In the genomic region with DNA sequence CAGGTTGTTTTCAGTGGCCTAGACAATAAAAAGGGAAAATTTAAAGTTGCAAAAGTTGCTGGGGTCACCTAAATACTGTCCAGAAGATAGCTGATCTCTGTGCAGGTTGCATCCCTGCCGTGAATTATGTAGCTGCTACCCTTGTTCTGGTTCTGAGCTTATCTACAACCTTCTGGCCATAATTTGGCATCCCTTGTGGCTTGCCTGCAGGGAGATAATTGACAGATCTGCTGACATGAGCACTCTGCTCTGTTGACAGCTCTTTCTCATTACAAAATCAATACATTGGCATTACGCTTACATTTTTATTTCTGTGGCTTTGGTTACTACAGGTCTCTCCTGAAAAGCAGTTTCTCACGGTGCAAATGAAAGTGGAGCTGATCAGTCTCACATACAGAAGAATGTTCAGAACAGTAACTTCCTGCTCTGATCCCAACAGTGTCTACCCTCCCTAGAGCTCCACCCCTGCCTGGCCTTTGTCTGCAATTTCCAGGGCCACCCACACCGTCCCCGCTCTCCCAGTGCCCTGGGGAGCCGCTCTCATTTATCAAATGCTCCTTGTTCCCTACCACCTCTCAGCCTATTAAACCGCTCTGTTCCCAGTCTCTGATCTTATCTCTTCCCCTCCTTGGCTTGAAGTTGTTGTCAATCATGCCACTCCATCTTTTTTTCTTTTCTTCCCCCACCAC, we compare ENCODE assay signal across 11 cellular contexts. TPM values are rescaled to one million over a fixed set of nuclear protein-coding genes. Genes with fewer than 3 reads are reported as not detected.
DNase-seq lines count a peak whose midpoint lies in the region; ATAC-seq and TF ChIP-seq lines count a peak whose summit lies in the region.
"Had no signal": no experiment of that assay in that cellular context is flagged by ENCODE, and none has a peak within 500 bp of the region (broad histone marks: within the 10 kb centered on the region; RNA-seq: fewer than 3 reads in every experiment).

No MANE protein-coding gene starts in this region.

- POLR2A ChIA-PET in HEK293 (lab: Yijun Ruan, JAX) = interaction anchor here (0.6 to 1.5 kb wide), 3 partner anchors 29 to 915 kb away, joined by 3 to 6 read pairs (median 4); no protein-coding TSS in a partner anchor
- POLR2A ChIA-PET in CD4-positive, alpha-beta memory T cell (lab: Charles Lee; ENCODE audit: partially characterized antibody) = no interaction called here

- CTCF ChIA-PET in HEK293 (lab: Yijun Ruan, JAX) = interaction anchor here (0.5 to 1.7 kb wide), 5 partner anchors 81 to 861 kb away, joined by 3 to 7 read pairs (median 3); no protein-coding TSS in a partner anchor
- CTCF ChIA-PET in CD4-positive, alpha-beta memory T cell (lab: Charles Lee; ENCODE audit: partially characterized antibody) = interaction anchor here (1.1 kb wide), 1 partner anchor 10 kb away, joined by 5 read pairs; no protein-coding TSS in a partner anchor

- intact Hi-C loops in prostate gland (cut with DNase I) (loop anchor here (5.0 kb wide), 1 partner anchor 426 kb away; no protein-coding TSS in a partner anchor), sigmoid colon (cut with DNase I) (no loop called here)
- intact Hi-C loops in CD4-positive, alpha-beta memory T cell (cut with micrococcal nuclease) = no loop called here

- peaks cover 0 to 2% of the 10 kb centered on the region in 2 donors for H3K36me3 Mint-ChIP-seq in CD4-positive, alpha-beta memory T cell

- H3K27ac ChIP-seq in HEK293 (ENCODE audit: extremely low read depth, low read depth, low read length) (no peak overlapping the region; the same call in 1 of the 2 replicates), right atrium auricular region (peak overlapping the region; percentile 59 to 67), prostate gland (no peak overlapping the region), sigmoid colon (no peak overlapping the region)
- H3K27ac ChIP-seq in CD4-positive, alpha-beta memory T cell (ENCODE audit: low read depth, low read length) = no peak overlapping the region
- H3K27ac ChIP-seq: WERI-Rb-1 had no signal

- no peak for ATAC-seq in HG03045 (IDR thresholded peaks at IDR 0.05; ENCODE audit: unreplicated experiment)
- ATAC-seq in GM19035 (IDR thresholded peaks at IDR 0.05; ENCODE audit: unreplicated experiment) = no peak

- H3K9me3 Mint-ChIP-seq in CD4-positive, alpha-beta memory T cell = peaks cover 0 to 15% (median 11%) of the 10 kb centered on the region in 8 donors

- no peak overlapping the region for H3K4me3 Mint-ChIP-seq in CD4-positive, alpha-beta memory T cell
- H3K4me3 Mint-ChIP-seq: CD4-positive, alpha-beta T cell had no signal

- H3K27ac Mint-ChIP-seq in CD4-positive, alpha-beta memory T cell = no peak overlapping the region
- H3K27ac Mint-ChIP-seq: CD4-positive, alpha-beta T cell had no signal

- H3K27me3 Mint-ChIP-seq in CD4-positive, alpha-beta memory T cell = peaks cover 2 to 11% of the 10 kb centered on the region in 2 donors

- H3K4me1 ChIP-seq in HEK293 (ENCODE audit: control insufficient read depth, insufficient read depth, low read length) (peaks cover 12% of the 10 kb centered on the region), right atrium auricular region (peaks cover 0 to 12% of the 10 kb centered on the region in 2 donors), prostate gland (replicated peaks) (no peaks in the 10 kb centered on the region), sigmoid colon (no peaks in the 10 kb centered on the region)
- H3K4me1 ChIP-seq in CD4-positive, alpha-beta memory T cell (ENCODE audit: insufficient read depth, low read length) = peaks cover 14% of the 10 kb centered on the region

- TF ChIP-seq CTCF in HEK293 (tag by site-specific recombination; IDR thresholded peaks at IDR 0.05) (no peak), right atrium auricular region (IDR thresholded peaks at IDR 0.05) (no peak), prostate gland (IDR thresholded peaks at IDR 0.05) (no peak), sigmoid colon (IDR thresholded peaks at IDR 0.05) (no peak)

- 24% methylated on average over 7 of the region's 7 CpGs for WGBS in prostate gland
- 57 to 61% methylated on average over 7 of the region's 7 CpGs for WGBS in sigmoid colon, 2 donors

- no peak overlapping the region for H3K4me3 ChIP-seq in HEK293 (ENCODE audit: low read depth, low read length)
- peak overlapping the region in 1 of 2 donors; percentile 19 for H3K4me3 ChIP-seq in right atrium auricular region
- H3K4me3 ChIP-seq in prostate gland = no peak overlapping the region
- H3K4me3 ChIP-seq in CD4-positive, alpha-beta memory T cell (ENCODE audit: low read length in 2 of 2) = no peak overlapping the region
- no peak overlapping the region for H3K4me3 ChIP-seq in sigmoid colon

- no peak for TF ChIP-seq EP300 in sigmoid colon (IDR thresholded peaks at IDR 0.05)

- H3K9me3 ChIP-seq in HEK293 (ENCODE audit: control insufficient read depth, insufficient read depth, low read depth, low read length) (no peaks in the 10 kb centered on the region), right atrium auricular region (peaks cover 0 to 5% of the 10 kb centered on the region in 2 donors), prostate gland (no peaks in the 10 kb centered on the region), sigmoid colon (peaks cover 0 to under 1% (median 0%) of the 10 kb centered on the region in 4 donors)
- peaks cover 0 to 5% of the 10 kb centered on the region in 2 donors for H3K9me3 ChIP-seq in CD4-positive, alpha-beta memory T cell (ENCODE audit: control insufficient read depth in 1 of 2, low read length in 2 of 2)

- DNase-seq in SW480 (ENCODE audit: low spot score) (peak; percentile 5), right atrium auricular region (ENCODE audit: low spot score) (no peak), prostate gland (ENCODE audit: low spot score) (peak; percentile 61), sigmoid colon (no peak)
- no peak for DNase-seq in CD4-positive, alpha-beta memory T cell
- DNase-seq: CD4-positive, alpha-beta T cell; stimulated activated CD4-positive, alpha-beta T cell treated with anti-CD3 and anti-CD28 coated beads, Interleukin-4, amount 100 ng/mL, for 24 hours; WERI-Rb-1 had no signal

- H3K27me3 ChIP-seq in right atrium auricular region (no peaks in the 10 kb centered on the region), prostate gland (replicated peaks; ENCODE audit: insufficient read depth) (peaks cover 2% of the 10 kb centered on the region), sigmoid colon (no peaks in the 10 kb centered on the region)
- H3K27me3 ChIP-seq in CD4-positive, alpha-beta memory T cell (ENCODE audit: insufficient read depth, low read length) = no peaks in the 10 kb centered on the region

- H3K4me1 Mint-ChIP-seq in CD4-positive, alpha-beta memory T cell = peaks cover 14 to 34% (median 21%) of the 10 kb centered on the region in 4 donors

- H3K36me3 ChIP-seq in HEK293 (ENCODE audit: control insufficient read depth in 2 of 2, insufficient read depth in 1 of 2, low read length in 2 of 2) (no peaks in the 10 kb centered on the region), right atrium auricular region (no peaks in the 10 kb centered on the region), prostate gland (no peaks in the 10 kb centered on the region), sigmoid colon (no peaks in the 10 kb centered on the region)
- no peaks in the 10 kb centered on the region for H3K36me3 ChIP-seq in CD4-positive, alpha-beta memory T cell (ENCODE audit: insufficient read depth, low read length)
- H3K36me3 ChIP-seq: WERI-Rb-1 had no signal

- no peak for TF ChIP-seq POLR2A in prostate gland (IDR thresholded peaks at IDR 0.05)
- no peak for TF ChIP-seq POLR2A in sigmoid colon (IDR thresholded peaks at IDR 0.05)

TF ChIP-seq in HEK293, 187 proteins besides CTCF, POLR2A, EP300 and RAD21 (continues in another document):
- no peak for TF ChIP-seq ZNF2 (tag by site-specific recombination; IDR thresholded peaks at IDR 0.05)
- TF ChIP-seq ZNF664 (tag by site-specific recombination; IDR thresholded peaks at IDR 0.05) = no peak
- no peak for TF ChIP-seq KLF8 (tag by site-specific recombination; IDR thresholded peaks at IDR 0.05)
- no peak for TF ChIP-seq ZNF549 (tag by site-specific recombination; IDR thresholded peaks at IDR 0.05)
- TF ChIP-seq ZNF155 (tag by site-specific recombination; IDR thresholded peaks at IDR 0.05) = no peak
- TF ChIP-seq ZNF473 (tag by site-specific recombination; IDR thresholded peaks at IDR 0.05) = no peak
- no peak for TF ChIP-seq ZNF660 (tag by site-specific recombination; IDR thresholded peaks at IDR 0.05)
- no peak for TF ChIP-seq ZNF112 (tag by site-specific recombination; IDR thresholded peaks at IDR 0.05)
- TF ChIP-seq ZNF341 (tag by site-specific recombination; IDR thresholded peaks at IDR 0.05; ENCODE audit: low read depth) = peak; percentile 86
- no peak for TF ChIP-seq ZNF221 (tag by site-specific recombination; IDR thresholded peaks at IDR 0.05; ENCODE audit: borderline replicate concordance)
- peak; percentile 30; the same call in 1 of the 2 replicates for TF ChIP-seq SP2 (tag by site-specific recombination; IDR thresholded peaks at IDR 0.05)
- TF ChIP-seq ZNF426 (tag by site-specific recombination; IDR thresholded peaks at IDR 0.05) = no peak
- no peak for TF ChIP-seq ZNF510 (tag by site-specific recombination; IDR thresholded peaks at IDR 0.05; ENCODE audit: insufficient replicate concordance)
- no peak for TF ChIP-seq ZNF548 (tag by site-specific recombination; IDR thresholded peaks at IDR 0.05)
- TF ChIP-seq, protein P1, sequence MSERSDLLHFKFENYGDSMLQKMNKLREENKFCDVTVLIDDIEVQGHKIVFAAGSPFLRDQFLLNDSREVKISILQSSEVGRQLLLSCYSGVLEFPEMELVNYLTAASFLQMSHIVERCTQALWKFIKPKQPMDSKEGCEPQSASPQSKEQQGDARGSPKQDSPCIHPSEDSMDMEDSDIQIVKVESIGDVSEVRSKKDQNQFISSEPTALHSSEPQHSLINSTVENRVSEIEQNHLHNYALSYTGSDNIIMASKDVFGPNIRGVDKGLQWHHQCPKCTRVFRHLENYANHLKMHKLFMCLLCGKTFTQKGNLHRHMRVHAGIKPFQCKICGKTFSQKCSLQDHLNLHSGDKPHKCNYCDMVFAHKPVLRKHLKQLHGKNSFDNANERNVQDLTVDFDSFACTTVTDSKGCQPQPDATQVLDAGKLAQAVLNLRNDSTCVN (tag by site-specific recombination; optimal IDR thresholded peaks at IDR 0.05) = no peak
- no peak for TF ChIP-seq ZNF792 (tag by site-specific recombination; IDR thresholded peaks at IDR 0.05)
- no peak for TF ChIP-seq ZNF514 (tag by site-specific recombination; IDR thresholded peaks at IDR 0.05)
- no peak for TF ChIP-seq ZNF621 (tag by site-specific recombination; IDR thresholded peaks at IDR 0.05)
- peak; percentile 86 for TF ChIP-seq ZIC2 (tag by site-specific recombination; IDR thresholded peaks at IDR 0.05)
- no peak for TF ChIP-seq ZNF23 (tag by site-specific recombination; IDR thresholded peaks at IDR 0.05; ENCODE audit: borderline replicate concordance)

RNA-seq across cellular contexts. Expression of a gene that starts 29.1 kb away (rescaled TPM):
- total RNA-seq in right atrium auricular region = 1 to 10 TPM; 6.9 TPM
- total RNA-seq in prostate gland = 10 to 100 TPM; 18.7 to 22.8 TPM
- total RNA-seq in CD4-positive, alpha-beta memory T cell = 1 to 10 TPM; 2.6 to 2.7 TPM
- under 1 TPM; 0.37 to 0.60 TPM for polyA plus RNA-seq in CD4-positive, alpha-beta memory T cell
- total RNA-seq in sigmoid colon = 10 to 100 TPM; 25.5 to 29.3 (median 27.9) TPM
- 1 to 10 TPM; 2.4 to 2.5 (median 2.4) TPM for polyA plus RNA-seq in sigmoid colon

Comparison
In these comparisons a context has a peak if more than half of its experiments do, and no peak if none do; other contexts are left out.
1. H3K27ac ChIP-seq: peak in right atrium auricular region (2 of 2); none in HEK293 (single experiment), prostate gland (0 of 2), CD4-positive, alpha-beta memory T cell (single experiment) and sigmoid colon (0 of 4).
2. DNase-seq: peak in SW480 (single experiment) and prostate gland (single experiment); none in right atrium auricular region (single experiment), CD4-positive, alpha-beta memory T cell (0 of 5) and sigmoid colon (single experiment).